Comparison of ENCODE assay signal across 34 cellular contexts in the genomic region with DNA sequence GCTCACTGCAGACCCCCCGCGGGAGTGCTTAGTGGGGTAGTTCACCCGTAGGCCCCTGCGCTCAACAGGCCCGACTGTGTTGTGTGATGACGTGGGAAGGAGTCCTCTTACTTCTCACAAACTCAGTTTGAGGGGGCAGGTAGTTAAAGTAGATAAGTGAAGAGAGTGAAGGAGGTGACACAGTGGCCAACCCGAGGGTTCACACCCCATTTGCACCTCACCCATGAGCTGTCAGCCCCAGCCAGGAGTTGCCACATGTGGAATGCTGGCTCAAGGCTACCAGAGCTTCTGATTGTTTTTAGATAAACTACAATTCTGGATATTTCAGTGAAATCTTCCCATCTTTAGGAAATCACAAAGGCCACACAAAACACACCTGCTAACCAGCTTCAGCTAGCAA.
A peak's percentile ranks its signal among the peaks of the same experiment; 100 is the strongest.
DNase-seq lines count a peak whose midpoint lies in the region; ATAC-seq and TF ChIP-seq lines count a peak whose summit lies in the region.
"Had no signal": no experiment of that assay in that cellular context is flagged by ENCODE, and none has a peak within 500 bp of the region (broad histone marks: within the 10 kb centered on the region; RNA-seq: fewer than 3 reads in every experiment).

No MANE protein-coding gene starts in this region.

- H3K4me2 ChIP-seq in mesendoderm (ENCODE audit: low read length): no peak overlapping the region
- H3K4me2 ChIP-seq: A549; BLaER1; BLaER1 treated with 17β-estradiol and CSF1 and Interleukin-3, amounts not matched to agents 10 nM and 100 nM had no signal

- H3K4ac ChIP-seq in mesendoderm (ENCODE audit: low read depth, low read length): no peak overlapping the region

- no peak overlapping the region for H3K56ac ChIP-seq in mesendoderm (ENCODE audit: low read length)

- WGBS in endodermal cell (ENCODE audit: insufficient coverage in 1 of 2, insufficient read length in 1 of 2), 2 experiments: 76 to 79% methylated on average over 5 to 7 of the region's 7 CpGs
- WGBS in mesendoderm (ENCODE audit: extremely low coverage, insufficient coverage, low lambda C conversion rate): no CpG with 5 or more reads among the region's 7 CpGs

- H3K27me3 Mint-ChIP-seq in endodermal cell (ENCODE audit: insufficient read depth) (peaks cover 12% of the 10 kb centered on the region), nephron progenitor cell (ENCODE audit: low read depth, poor library complexity) (peaks cover 19% of the 10 kb centered on the region)

- H2AK5ac ChIP-seq in mesendoderm (ENCODE audit: low read length): no peak overlapping the region

- H3K4me1 ChIP-seq in endodermal cell (ENCODE audit: control insufficient read depth, insufficient read depth, low read length): peaks cover 4% of the 10 kb centered on the region
- H3K4me1 ChIP-seq in mesendoderm (ENCODE audit: control insufficient read depth, low read depth, low read length): no peaks in the 10 kb centered on the region
- H3K4me1 ChIP-seq: A549, BLaER1, Caco-2 had no signal

- H3K9ac ChIP-seq in endodermal cell (ENCODE audit: extremely low read depth, low read length, poor library complexity, severe bottlenecking): no peak overlapping the region
- no peak overlapping the region for H3K9ac ChIP-seq in mesendoderm (ENCODE audit: low read length)
- H3K9ac ChIP-seq: BLaER1; BLaER1 treated with 17β-estradiol and CSF1 and Interleukin-3, amounts not matched to agents 10 nM and 100 nM had no signal

- DNase-seq in endodermal cell: peak; percentile 83
- peak; percentile 31 for DNase-seq in left lobe of liver (ENCODE audit: low spot score)
- peak; percentile 62 for DNase-seq in mesendoderm
- no peak for DNase-seq in nephron progenitor cell
- no peak for DNase-seq in HUDEP-2 (lab: John Stamatoyannopoulos, UW; ENCODE audit: unreplicated experiment in 76 of 76)
- no peak for DNase-seq in sciatic nerve (ENCODE audit: low spot score)
- DNase-seq in caudate nucleus (lab: John Stamatoyannopoulos, UW): no peak
- no peak for DNase-seq in stimulated activated CD4-positive, alpha-beta T cell treated with anti-CD3 and anti-CD28 coated beads, Interleukin-12 subunit alpha, Interleukin-12 subunit beta, amount 100 ng/mL, for 4 hours
- DNase-seq: 8988T; ACHN; AML-193; BE2C; C1 segment of cervical spinal cord; Caco-2; Calu3; CD4-positive, alpha-beta memory T cell; CD4-positive, alpha-beta T cell; CD4-positive, CD25-positive, alpha-beta regulatory T cell; CD8-positive, alpha-beta memory T cell; CD8-positive, alpha-beta T cell; COR-L47; DMS 273 treated with DMSO at 0.1 percent for 48 hours; DMS153; DMS53; DMS79 treated with DMSO at 0.1 percent for 48 hours; DND-41; EL had no signal

- H3K27ac ChIP-seq in endodermal cell (ENCODE audit: low read depth, low read length): no peak overlapping the region
- no peak overlapping the region for H3K27ac ChIP-seq in mesendoderm (ENCODE audit: low read depth, low read length)
- no peak overlapping the region for H3K27ac ChIP-seq in caudate nucleus (ENCODE audit: low read depth, low read length)
- H3K27ac ChIP-seq: 22Rv1; A549; BLaER1; BLaER1 treated with 17β-estradiol and CSF1 and Interleukin-3, amounts not matched to agents 10 nM and 100 nM; C4-2B had no signal

- H3K4me1 Mint-ChIP-seq in endodermal cell (peaks cover 8% of the 10 kb centered on the region), nephron progenitor cell (peaks cover 18% of the 10 kb centered on the region)
- H3K4me1 Mint-ChIP-seq: B cell; CD14-positive monocyte; CD4-positive, alpha-beta memory T cell; CD4-positive, CD25-positive, alpha-beta regulatory T cell; CD8-positive, alpha-beta memory T cell had no signal

- no peak overlapping the region for H2BK120ac ChIP-seq in mesendoderm (ENCODE audit: low read depth, low read length)

- H3K9me3 Mint-ChIP-seq in endodermal cell: no peaks in the 10 kb centered on the region
- no peaks in the 10 kb centered on the region for H3K9me3 Mint-ChIP-seq in nephron progenitor cell
- H3K9me3 Mint-ChIP-seq: CD4-positive, alpha-beta memory T cell; CD4-positive, alpha-beta T cell; CD8-positive, alpha-beta memory T cell; CD8-positive, alpha-beta T cell had no signal

- no peak overlapping the region for H4K8ac ChIP-seq in mesendoderm (ENCODE audit: low read depth, low read length)

- no peak overlapping the region for H4K5ac ChIP-seq in mesendoderm (ENCODE audit: low read length)

- no peak overlapping the region for H2BK5ac ChIP-seq in mesendoderm (ENCODE audit: low read length)

- H3K79me2 ChIP-seq in mesendoderm (ENCODE audit: control insufficient read depth, insufficient read depth, low read length): no peaks in the 10 kb centered on the region

- no peak overlapping the region for H2BK15ac ChIP-seq in mesendoderm (replicated peaks; ENCODE audit: low read depth)

- no peaks in the 10 kb centered on the region for H3K79me1 ChIP-seq in mesendoderm (ENCODE audit: low read length)

- H3K9me3 ChIP-seq in endodermal cell (ENCODE audit: control insufficient read depth, low read length): no peaks in the 10 kb centered on the region
- H3K9me3 ChIP-seq: BE2C, BLaER1, Caco-2 had no signal

- intact Hi-C loops in sciatic nerve (cut with DNase I): no loop called here

- no peak overlapping the region for H3K23ac ChIP-seq in mesendoderm (ENCODE audit: low read length)

- H3K4me3 Mint-ChIP-seq in endodermal cell: no peak overlapping the region
- no peak overlapping the region for H3K4me3 Mint-ChIP-seq in nephron progenitor cell
- H3K4me3 Mint-ChIP-seq: B cell; CD14-positive monocyte; CD4-positive, alpha-beta memory T cell; CD4-positive, alpha-beta T cell; CD4-positive, CD25-positive, alpha-beta regulatory T cell; CD8-positive, alpha-beta memory T cell; CD8-positive, alpha-beta T cell had no signal

- H3K4me3 ChIP-seq in endodermal cell (ENCODE audit: low read length) (no peak overlapping the region), mesendoderm (ENCODE audit: low read length) (no peak overlapping the region)
- H3K4me3 ChIP-seq: A549; BLaER1; BLaER1 treated with 17β-estradiol and CSF1 and Interleukin-3, amounts not matched to agents 10 nM and 100 nM had no signal

- H3K36me3 ChIP-seq in endodermal cell (ENCODE audit: control insufficient read depth, insufficient read depth, low read length): no peaks in the 10 kb centered on the region
- no peaks in the 10 kb centered on the region for H3K36me3 ChIP-seq in mesendoderm (ENCODE audit: control insufficient read depth, insufficient read depth, low read length)
- H3K36me3 ChIP-seq: BE2C; BLaER1; BLaER1 treated with 17β-estradiol and CSF1 and Interleukin-3, amounts not matched to agents 10 nM and 100 nM had no signal

- H3K27me3 ChIP-seq in endodermal cell (ENCODE audit: control insufficient read depth, insufficient read depth, low read length, poor library complexity, severe bottlenecking) (no peaks in the 10 kb centered on the region), mesendoderm (ENCODE audit: insufficient read depth, low read length, poor library complexity) (no peaks in the 10 kb centered on the region)
- H3K27me3 ChIP-seq: BE2C; BLaER1; BLaER1 treated with 17β-estradiol and CSF1 and Interleukin-3, amounts not matched to agents 10 nM and 100 nM had no signal

- H3K18ac ChIP-seq in mesendoderm (ENCODE audit: low read length): no peak overlapping the region

- no peak for ATAC-seq in left lobe of liver
- ATAC-seq in sciatic nerve: no peak
- ATAC-seq: A549; CD8-positive, alpha-beta T cell had no signal

- H3K27ac Mint-ChIP-seq in endodermal cell (no peak overlapping the region), nephron progenitor cell (peak overlapping the region; percentile 71)
- H3K27ac Mint-ChIP-seq: B cell; CD4-positive, alpha-beta memory T cell; CD4-positive, alpha-beta T cell; CD4-positive, CD25-positive, alpha-beta regulatory T cell; CD8-positive, alpha-beta memory T cell; CD8-positive, alpha-beta T cell had no signal

- TF ChIP-seq CTCF in endodermal cell (conservative IDR thresholded peaks at IDR 0.05): no peak
- no peak for TF ChIP-seq CTCF in nephron progenitor cell (IDR thresholded peaks at IDR 0.05)

- H3K36me3 Mint-ChIP-seq in endodermal cell (ENCODE audit: low read depth): no peaks in the 10 kb centered on the region
- no peaks in the 10 kb centered on the region for H3K36me3 Mint-ChIP-seq in nephron progenitor cell (ENCODE audit: low read depth)
- H3K36me3 Mint-ChIP-seq: CD14-positive monocyte; CD4-positive, alpha-beta memory T cell; CD4-positive, CD25-positive, alpha-beta regulatory T cell; CD8-positive, alpha-beta memory T cell; CD8-positive, alpha-beta T cell had no signal

Comparison
In these comparisons a context has a peak if more than half of its experiments do, and no peak if none do; other contexts are left out.
1. DNase-seq: peak in endodermal cell (single experiment), left lobe of liver (single experiment) and mesendoderm (single experiment); none in nephron progenitor cell (single experiment), HUDEP-2 (0 of 76), sciatic nerve (single experiment), caudate nucleus (0 of 61) and stimulated activated CD4-positive, alpha-beta T cell treated with anti-CD3 and anti-CD28 coated beads, Interleukin-12 subunit alpha, Interleukin-12 subunit beta, amount 100 ng/mL, for 4 hours (single experiment).